In genomic region chr10:121624778-121625330, GRCh38 we compare ENCODE assay signal across 26 cellular contexts. TPM values are rescaled to one million over a fixed set of nuclear protein-coding genes. Genes with fewer than 3 reads are reported as not detected.
DNase-seq lines count a peak whose midpoint lies in the region; ATAC-seq and TF ChIP-seq lines count a peak whose summit lies in the region.
"Had no signal": no experiment of that assay in that cellular context is flagged by ENCODE, and none has a peak within 500 bp of the region (broad histone marks: within the 10 kb centered on the region; RNA-seq: fewer than 3 reads in every experiment).

No MANE protein-coding gene starts in this region.

- TF ChIP-seq CTCF in esophagus muscularis mucosa (IDR thresholded peaks at IDR 0.05), result no peak

- no peaks in the 10 kb centered on the region for H3K27me3 ChIP-seq in esophagus muscularis mucosa
- H3K27me3 ChIP-seq: gastroesophageal sphincter, pancreas, sigmoid colon, SJCRH30 had no signal

- TF ChIP-seq EP300 in esophagus muscularis mucosa (IDR thresholded peaks at IDR 0.05), result no peak

- intact Hi-C loops in esophagus muscularis mucosa (cut with DNase I), result no loop called here

- DNase-seq in NCI-H1105 (lab: John Stamatoyannopoulos, UW) (peak; percentile 32), NCI-H748 (lab: John Stamatoyannopoulos, UW; ENCODE audit: unreplicated experiment) (peak; percentile 77), esophagus muscularis mucosa (ENCODE audit: extremely low spot score) (no peak), substantia nigra (lab: John Stamatoyannopoulos, UW) (no peak), left lobe of liver (ENCODE audit: low spot score) (no peak), OCI-M1 (lab: John Stamatoyannopoulos, UW) (no peak)
- DNase-seq: activated CD4-positive, alpha-beta memory T cell treated with anti-CD3 and anti-CD28 coated beads for 36 hours; activated T-cell treated with anti-CD3 and anti-CD28 coated beads for 4 hours; CD8-positive, alpha-beta T cell; central memory CD4-positive, alpha-beta T cell; DND-41; mesendoderm; naive thymus-derived CD8-positive, alpha-beta T cell; NCI-H2081; pancreas; PC-3; SJCRH30; stimulated activated CD4-positive, alpha-beta T cell treated with anti-CD3 and anti-CD28 coated beads, Interleukin-1b, Interleukin-23, amount 100 ng/mL, for 48 hours; stimulated activated naive B cell treated with anti-CD40 and anti-IgM and Interleukin-4, amounts not matched to agents 10 μg/mL and 1 μg/mL and 100 μg/mL, for 72 hours; tibial artery had no signal

- no peak overlapping the region for H3K4me3 ChIP-seq in esophagus muscularis mucosa
- H3K4me3 ChIP-seq: gastroesophageal sphincter, K562, pancreas, sigmoid colon, SJCRH30, tibial artery had no signal

- no peak for ATAC-seq in left lobe of liver
- ATAC-seq in HG03025 (IDR thresholded peaks at IDR 0.05; ENCODE audit: low FRiP score, unreplicated experiment), result no peak
- ATAC-seq: CD8-positive, alpha-beta T cell; gastroesophageal sphincter; K562; naive thymus-derived CD8-positive, alpha-beta T cell; PC-3; stimulated activated naive B cell treated with anti-CD40 and anti-IgM and Interleukin-4, amounts not matched to agents 10 μg/mL and 1 μg/mL and 100 μg/mL, for 72 hours had no signal

- H3K4me1 ChIP-seq in esophagus muscularis mucosa, result peaks cover 0 to 33% (median 30%) of the 10 kb centered on the region in 4 donors

- no peaks in the 10 kb centered on the region for H3K9me3 ChIP-seq in esophagus muscularis mucosa
- H3K9me3 ChIP-seq: gastroesophageal sphincter, pancreas, sigmoid colon, SJCRH30, tibial artery had no signal

- WGBS in esophagus muscularis mucosa, result 45% methylated on average over 11 of the region's 11 CpGs

- no peaks in the 10 kb centered on the region for H3K36me3 ChIP-seq in esophagus muscularis mucosa
- H3K36me3 ChIP-seq: gastroesophageal sphincter, pancreas, sigmoid colon, SJCRH30, tibial artery had no signal

- TF ChIP-seq POLR2A in esophagus muscularis mucosa (IDR thresholded peaks at IDR 0.05; ENCODE audit: low read depth), result no peak

- H3K27ac ChIP-seq in esophagus muscularis mucosa (replicated peaks in 1 of 4), result peak overlapping the region in 3 of 4 donors; percentile 15 to 48 (median 28)
- peak overlapping the region; percentile 5 for H3K27ac ChIP-seq in substantia nigra (ENCODE audit: low read depth, low read length, poor library complexity, severe bottlenecking)
- H3K27ac ChIP-seq: epithelial cell of prostate, gastroesophageal sphincter, pancreas, SJCRH30, tibial artery, VCaP had no signal

RNA-seq across cellular contexts. Expression of gene FGFR2, which starts 26.6 kb away (rescaled TPM):
- total RNA-seq in esophagus muscularis mucosa, result 10 to 100 TPM; 58.6 to 74.0 (median 60.5) TPM
- total RNA-seq in left lobe of liver, result 22.6 TPM
- total RNA-seq: naive thymus-derived CD8-positive, alpha-beta T cell had no signal

Comparison
In these comparisons a context has a peak if more than half of its experiments do, and no peak if none do; other contexts are left out.
1. DNase-seq: peak in NCI-H1105 (single experiment) and NCI-H748 (single experiment); none in esophagus muscularis mucosa (single experiment), substantia nigra (0 of 49), left lobe of liver (single experiment) and OCI-M1 (single experiment).